18 cellular contexts compared by ENCODE assay signal in genomic region chr3:40771112-40771511, GRCh38.
"Had no signal": no experiment of that assay in that cellular context is flagged by ENCODE, and none has a peak within 500 bp of the region (broad histone marks: within the 10 kb centered on the region; RNA-seq: fewer than 3 reads in every experiment).

No MANE protein-coding gene starts in this region.

- H3K4me1 ChIP-seq: spleen, testis had no signal

- H3K9me3 ChIP-seq: ascending aorta, sigmoid colon, spleen, testis had no signal

- DNase-seq: activated CD4-positive, alpha-beta T cell treated with anti-CD3 and anti-CD28 coated beads, Interleukin-2, amount 50 U/mL, for 1 hour; activated CD4-positive, CD25-positive, alpha-beta regulatory T cell treated with anti-CD3 and anti-CD28 coated beads, Interleukin-2, amount 50 U/mL, for 72 hours; activated CD8-positive, alpha-beta memory T cell treated with anti-CD3 and anti-CD28 coated beads for 24 hours; activated CD8-positive, alpha-beta memory T cell treated with anti-CD3 and anti-CD28 coated beads, Interleukin-2, amount 50 U/mL, for 48 hours; activated effector memory CD4-positive, alpha-beta T cell treated with anti-CD3 and anti-CD28 coated beads, Interleukin-2, amount 50 U/mL, for 16 hours; activated naive CD4-positive, alpha-beta T cell treated with anti-CD3 and anti-CD28 coated beads, Interleukin-2, amount 50 U/mL, for 16 hours; activated T-cell treated with anti-CD3 and anti-CD28 coated beads, Interleukin-2, amount 50 U/mL, for 72 hours; effector CD8-positive, alpha-beta T cell; hippocampal formation; left colon; sigmoid colon; spleen; stimulated activated CD4-positive, alpha-beta T cell treated with anti-CD3 and anti-CD28 coated beads, Interleukin-4, amount 100 ng/mL, for 4 hours; testis had no signal

- H3K36me3 ChIP-seq: ascending aorta, sigmoid colon, spleen had no signal

- ATAC-seq: activated T-cell treated with anti-CD3 and anti-CD28 coated beads, Interleukin-2, amount 50 U/mL, for 72 hours; esophagus mucosa; left colon; stimulated activated memory B cell treated with anti-CD40 and anti-IgM and Interleukin-4, amounts not matched to agents 10 μg/mL and 1 μg/mL and 100 μg/mL, for 72 hours had no signal

- H3K27me3 ChIP-seq: ascending aorta, sigmoid colon, spleen, testis had no signal

- H3K4me3 ChIP-seq: ascending aorta, lung, sigmoid colon, spleen, testis had no signal
